In the genomic region with DNA sequence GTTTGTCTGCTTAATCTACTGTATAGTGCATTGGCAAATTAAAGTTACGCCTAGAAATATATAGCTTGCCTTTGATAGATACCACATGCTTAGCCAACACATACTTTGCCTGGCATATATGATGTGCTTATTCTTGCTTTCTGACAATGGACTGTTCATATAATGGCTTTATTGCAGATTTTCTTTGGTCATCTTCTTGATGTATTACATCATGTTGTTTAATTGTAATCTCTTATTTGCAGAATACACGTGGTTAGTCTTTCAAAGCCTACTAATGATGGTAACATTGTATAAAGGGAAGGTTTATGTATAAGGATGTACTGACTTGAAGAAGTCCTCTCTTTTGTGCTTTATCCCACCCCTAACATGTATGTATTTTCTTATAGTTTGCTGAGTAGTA, we compare ENCODE assay signal across 22 cellular contexts.
A peak's percentile ranks its signal among the peaks of the same experiment; 100 is the strongest.
DNase-seq lines count a peak whose midpoint lies in the region; ATAC-seq and TF ChIP-seq lines count a peak whose summit lies in the region.
"Had no signal": no experiment of that assay in that cellular context is flagged by ENCODE, and none has a peak within 500 bp of the region (broad histone marks: within the 10 kb centered on the region; RNA-seq: fewer than 3 reads in every experiment).

No MANE protein-coding gene starts in this region.

- H3K4me1 ChIP-seq in BE2C (no peaks in the 10 kb centered on the region; the same call in 1 of the 2 replicates), neuron (ENCODE audit: insufficient read depth, low read length) (peaks cover 21% of the 10 kb centered on the region)
- H3K4me1 ChIP-seq: BLaER1 had no signal

- TF ChIP-seq CTCF in BE2C (IDR thresholded peaks at IDR 0.05; ENCODE audit: low read depth, low read length) (no peak), dorsolateral prefrontal cortex (IDR thresholded peaks at IDR 0.05 in 54 of 56, conservative IDR thresholded peaks at IDR 0.05 in 2 of 56; ENCODE audit: low read depth in 1 of 56, partially characterized antibody in 56 of 56) (no peak)

- intact Hi-C loops in dorsolateral prefrontal cortex (cut with DNase I), result loop anchor here (5.0 kb wide), 3 partner anchors 37 to 248 kb away; no protein-coding TSS in a partner anchor

- peak overlapping the region; percentile 46 for H2AFZ ChIP-seq in neuron (ENCODE audit: low read depth, low read length)

- H3K27ac ChIP-seq in dorsolateral prefrontal cortex, result peak overlapping the region in 53 of 59 donors; percentile 0 to 95 (median 89)
- H3K27ac ChIP-seq: BLaER1, HL-60 had no signal

- H3K9me3 ChIP-seq in BE2C (no peaks in the 10 kb centered on the region), neuron (ENCODE audit: low read length) (no peaks in the 10 kb centered on the region)
- H3K9me3 ChIP-seq: BLaER1 had no signal

- no peak for ATAC-seq in HG03432 (IDR thresholded peaks at IDR 0.05; ENCODE audit: unreplicated experiment)
- ATAC-seq: HepG2, K562, PC-3 had no signal

- H3K4me3 ChIP-seq in BE2C (ENCODE audit: low read depth, low read length) (peak overlapping the region; percentile 90), dorsolateral prefrontal cortex (peak overlapping the region; percentile 38 to 85 (median 66)), neuron (ENCODE audit: low read length) (peak overlapping the region; percentile 81)
- H3K4me3 ChIP-seq: BLaER1, K562 had no signal

- no peaks in the 10 kb centered on the region for H3K27me3 ChIP-seq in BE2C
- no peaks in the 10 kb centered on the region for H3K27me3 ChIP-seq in dorsolateral prefrontal cortex
- no peaks in the 10 kb centered on the region for H3K27me3 ChIP-seq in neuron (ENCODE audit: insufficient read depth, low read length)
- H3K27me3 ChIP-seq: BLaER1 had no signal

- H3K36me3 ChIP-seq in BE2C (no peaks in the 10 kb centered on the region), neuron (ENCODE audit: insufficient read depth, low read length) (no peaks in the 10 kb centered on the region)
- H3K36me3 ChIP-seq: BLaER1 had no signal

- no peak for DNase-seq in BE2C
- no peak for DNase-seq in dorsolateral prefrontal cortex
- DNase-seq in T1000 (lab: John Stamatoyannopoulos, UW), result no peak
- DNase-seq in NCI-H2107 (lab: John Stamatoyannopoulos, UW), result no peak
- no peak for DNase-seq in activated T-cell treated with anti-CD3 and anti-CD28 coated beads, Interleukin-2, amount 50 U/mL, for 48 hours
- DNase-seq: CD4-positive, alpha-beta T cell; COR-L47; DMS 273 treated with DMSO at 0.1 percent for 48 hours; DMS79 treated with DMSO at 0.1 percent for 48 hours; NCI-H1105; NCI-H146; NCI-H2029; NCI-H226; PC-3; RPMI8226 had no signal

TF ChIP-seq in PFSK-1, 5 proteins besides CTCF, POLR2A, EP300 and RAD21:
- no peak for TF ChIP-seq POLR2AphosphoS5 (IDR thresholded peaks at IDR 0.05; ENCODE audit: low read depth, low read length)
- TF ChIP-seq SIN3A (IDR thresholded peaks at IDR 0.05; ENCODE audit: borderline replicate concordance, insufficient read depth, low read length), result 0 out of 2 replicates have a peak, but pooled peaks have one; percentile 23
- TF ChIP-seq, protein P1, sequence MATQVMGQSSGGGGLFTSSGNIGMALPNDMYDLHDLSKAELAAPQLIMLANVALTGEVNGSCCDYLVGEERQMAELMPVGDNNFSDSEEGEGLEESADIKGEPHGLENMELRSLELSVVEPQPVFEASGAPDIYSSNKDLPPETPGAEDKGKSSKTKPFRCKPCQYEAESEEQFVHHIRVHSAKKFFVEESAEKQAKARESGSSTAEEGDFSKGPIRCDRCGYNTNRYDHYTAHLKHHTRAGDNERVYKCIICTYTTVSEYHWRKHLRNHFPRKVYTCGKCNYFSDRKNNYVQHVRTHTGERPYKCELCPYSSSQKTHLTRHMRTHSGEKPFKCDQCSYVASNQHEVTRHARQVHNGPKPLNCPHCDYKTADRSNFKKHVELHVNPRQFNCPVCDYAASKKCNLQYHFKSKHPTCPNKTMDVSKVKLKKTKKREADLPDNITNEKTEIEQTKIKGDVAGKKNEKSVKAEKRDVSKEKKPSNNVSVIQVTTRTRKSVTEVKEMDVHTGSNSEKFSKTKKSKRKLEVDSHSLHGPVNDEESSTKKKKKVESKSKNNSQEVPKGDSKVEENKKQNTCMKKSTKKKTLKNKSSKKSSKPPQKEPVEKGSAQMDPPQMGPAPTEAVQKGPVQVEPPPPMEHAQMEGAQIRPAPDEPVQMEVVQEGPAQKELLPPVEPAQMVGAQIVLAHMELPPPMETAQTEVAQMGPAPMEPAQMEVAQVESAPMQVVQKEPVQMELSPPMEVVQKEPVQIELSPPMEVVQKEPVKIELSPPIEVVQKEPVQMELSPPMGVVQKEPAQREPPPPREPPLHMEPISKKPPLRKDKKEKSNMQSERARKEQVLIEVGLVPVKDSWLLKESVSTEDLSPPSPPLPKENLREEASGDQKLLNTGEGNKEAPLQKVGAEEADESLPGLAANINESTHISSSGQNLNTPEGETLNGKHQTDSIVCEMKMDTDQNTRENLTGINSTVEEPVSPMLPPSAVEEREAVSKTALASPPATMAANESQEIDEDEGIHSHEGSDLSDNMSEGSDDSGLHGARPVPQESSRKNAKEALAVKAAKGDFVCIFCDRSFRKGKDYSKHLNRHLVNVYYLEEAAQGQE (IDR thresholded peaks at IDR 0.05; ENCODE audit: insufficient read depth in 1 of 2, low read depth in 2 of 2, low read length in 2 of 2), result no peak
TF ChIP-seq in PFSK-1: peak in this region for 1.
